ENCODE assay signal across 1 cellular context in genomic region chr7:69781412-69781846, GRCh38.
TF ChIP-seq lines count a peak whose summit lies in the region.

No MANE protein-coding gene starts in this region.

TF ChIP-seq in GM23338, 12 proteins besides CTCF, POLR2A, EP300 and RAD21 (continued from another document):
- no peak for TF ChIP-seq ZNF462 (CRISPR knock-in tag; IDR thresholded peaks at IDR 0.05)
TF ChIP-seq in GM23338: peak in this region for 0.
